17 cellular contexts compared by ENCODE assay signal in genomic region chr3:68206524-68207117, GRCh38.
A peak's percentile ranks its signal among the peaks of the same experiment; 100 is the strongest.
DNase-seq lines count a peak whose midpoint lies in the region; ATAC-seq and TF ChIP-seq lines count a peak whose summit lies in the region.
"Had no signal": no experiment of that assay in that cellular context is flagged by ENCODE, and none has a peak within 500 bp of the region (broad histone marks: within the 10 kb centered on the region; RNA-seq: fewer than 3 reads in every experiment).

No MANE protein-coding gene starts in this region.

- H3K27ac ChIP-seq in vagina: no peak overlapping the region
- H3K27ac ChIP-seq: esophagus squamous epithelium, skin epidermis, suprapubic skin had no signal

- no peak overlapping the region for H3K4me3 ChIP-seq in BE2C (ENCODE audit: low read depth, low read length)
- H3K4me3 ChIP-seq in GM12864 (ENCODE audit: low read depth, low read length): no peak overlapping the region
- H3K4me3 ChIP-seq in vagina: no peak overlapping the region
- H3K4me3 ChIP-seq: esophagus squamous epithelium, skin epidermis, suprapubic skin had no signal

- TF ChIP-seq CTCF in BE2C (IDR thresholded peaks at IDR 0.05; ENCODE audit: low read depth, low read length) (peak; percentile 29), GM12864 (IDR thresholded peaks at IDR 0.05; ENCODE audit: low read depth, low read length, missing control alignments) (peak; percentile 8), LNCAP (IDR thresholded peaks at IDR 0.05) (peak; percentile 27; the same call in 1 of the 2 replicates), vagina (IDR thresholded peaks at IDR 0.05) (no peak)

- no peaks in the 10 kb centered on the region for H3K27me3 ChIP-seq in BE2C
- H3K27me3 ChIP-seq in vagina: no peaks in the 10 kb centered on the region
- H3K27me3 ChIP-seq: esophagus squamous epithelium, suprapubic skin had no signal

- ATAC-seq in GM21515 (IDR thresholded peaks at IDR 0.05; ENCODE audit: unreplicated experiment): no peak

- intact Hi-C loops in vagina (cut with DNase I): no loop called here
- intact Hi-C loops in posterior vena cava (cut with DNase I): no loop called here

- no peaks in the 10 kb centered on the region for H3K36me3 ChIP-seq in BE2C
- no peaks in the 10 kb centered on the region for H3K36me3 ChIP-seq in vagina
- H3K36me3 ChIP-seq: esophagus squamous epithelium, suprapubic skin had no signal

- H3K4me1 ChIP-seq in BE2C (no peaks in the 10 kb centered on the region), vagina (no peaks in the 10 kb centered on the region)
- H3K4me1 ChIP-seq: Caco-2, esophagus squamous epithelium, suprapubic skin had no signal

- H3K9me3 ChIP-seq in BE2C: no peaks in the 10 kb centered on the region
- H3K9me3 ChIP-seq in vagina: no peaks in the 10 kb centered on the region
- H3K9me3 ChIP-seq: Caco-2 had no signal

- TF ChIP-seq POLR2A in vagina (IDR thresholded peaks at IDR 0.05): no peak

- DNase-seq in BE2C (no peak), GM12864 (ENCODE audit: low read depth) (no peak), SW480 (ENCODE audit: low spot score) (peak; percentile 0), vagina (ENCODE audit: extremely low spot score in 2 of 2) (no peak), posterior vena cava (ENCODE audit: low spot score) (no peak), GDM1 (lab: John Stamatoyannopoulos, UW) (no peak)
- DNase-seq: Caco-2; esophagus squamous epithelium; glutamatergic neuron; NCI-H2081; NCI-H524; stimulated activated CD4-positive, alpha-beta T cell treated with anti-CD3 and anti-CD28 coated beads, Interleukin-4, amount 100 ng/mL, for 4 hours; stimulated activated CD8-positive, alpha-beta memory T cell treated with anti-CD3 and anti-CD28 coated beads, Interleukin-4, amount 100 ng/mL, for 48 hours had no signal

Comparison
In these comparisons a context has a peak if more than half of its experiments do, and no peak if none do; other contexts are left out.
1. CTCF ChIP-seq: peak in BE2C (single experiment), GM12864 (single experiment) and LNCAP (single experiment); none in vagina (0 of 3).